ENCODE assay signal across 17 cellular contexts in the genomic region with DNA sequence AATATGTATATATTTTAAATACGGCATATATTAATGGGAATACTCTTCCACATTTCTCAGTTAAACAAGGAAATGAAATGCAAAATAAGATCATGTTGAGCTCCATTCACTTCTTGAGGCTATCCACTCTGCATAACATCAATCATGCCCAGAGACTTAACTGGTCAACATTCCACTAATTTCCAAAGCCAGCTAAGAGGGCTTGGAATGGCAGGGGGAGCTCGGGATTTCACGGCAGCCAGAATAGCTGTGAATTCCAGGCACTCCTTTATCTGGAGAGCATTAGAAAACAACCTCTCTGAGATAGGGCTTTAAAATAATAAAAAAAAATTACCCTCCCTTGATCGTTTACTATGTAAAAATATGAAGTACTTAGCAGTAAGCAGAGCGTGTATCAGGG.
DNase-seq lines count a peak whose midpoint lies in the region; ATAC-seq and TF ChIP-seq lines count a peak whose summit lies in the region.
"Had no signal": no experiment of that assay in that cellular context is flagged by ENCODE, and none has a peak within 500 bp of the region (broad histone marks: within the 10 kb centered on the region; RNA-seq: fewer than 3 reads in every experiment).

No MANE protein-coding gene starts in this region.

- no CpG with 5 or more reads among the region's 5 CpGs for WGBS in mesodermal cell (ENCODE audit: insufficient coverage in 2 of 2), 2 experiments
- WGBS in suprapubic skin, result 73% methylated on average over 5 of the region's 5 CpGs

- H3K4me1 ChIP-seq in mesodermal cell (ENCODE audit: control insufficient read depth, insufficient read depth, low read length, poor library complexity, severe bottlenecking) (peaks cover 27% of the 10 kb centered on the region), upper lobe of right lung (peaks cover 32% of the 10 kb centered on the region), suprapubic skin (no peaks in the 10 kb centered on the region)

- H3K27ac ChIP-seq in mesodermal cell (ENCODE audit: low read depth, low read length, severe bottlenecking) (peak overlapping the region; percentile 86), upper lobe of right lung (no peak overlapping the region), suprapubic skin (no peak overlapping the region)
- H3K27ac ChIP-seq: 22Rv1 had no signal

- H3K9me3 ChIP-seq in mesodermal cell (ENCODE audit: control insufficient read depth, low read length), result peaks cover 10% of the 10 kb centered on the region
- no peaks in the 10 kb centered on the region for H3K9me3 ChIP-seq in upper lobe of right lung
- no peaks in the 10 kb centered on the region for H3K9me3 ChIP-seq in suprapubic skin

- no peak for TF ChIP-seq POLR2A in suprapubic skin (IDR thresholded peaks at IDR 0.05)

- peak; percentile 20 for DNase-seq in NCI-H187 treated with DMSO at 0.1 percent for 48 hours (lab: John Stamatoyannopoulos, UW)
- no peak for DNase-seq in NCI-H187 (lab: John Stamatoyannopoulos, UW)
- DNase-seq in hepatic stellate cell (ENCODE audit: low spot score), result peak; percentile 8
- DNase-seq in upper lobe of right lung, result no peak
- DNase-seq in DMS153 treated with DMSO at 0.1 percent for 48 hours (lab: John Stamatoyannopoulos, UW; ENCODE audit: unreplicated experiment), result no peak
- DNase-seq in suprapubic skin (ENCODE audit: low spot score in 2 of 2), result no peak
- no peak for DNase-seq in NCI-H774 (lab: John Stamatoyannopoulos, UW)
- DNase-seq: activated CD8-positive, alpha-beta T cell treated with anti-CD3 and anti-CD28 coated beads for 36 hours; activated naive CD8-positive, alpha-beta T cell treated with anti-CD3 and anti-CD28 coated beads for 36 hours; CD8-positive, alpha-beta memory T cell; cerebellar nuclear complex; DMS79; immature natural killer cell; SIG-M5 had no signal

- TF ChIP-seq CTCF in upper lobe of right lung (IDR thresholded peaks at IDR 0.05) (no peak), suprapubic skin (IDR thresholded peaks at IDR 0.05) (no peak)

- H3K27me3 ChIP-seq in upper lobe of right lung, result no peaks in the 10 kb centered on the region
- H3K27me3 ChIP-seq in suprapubic skin, result no peaks in the 10 kb centered on the region

- H3K4me3 ChIP-seq in mesodermal cell (ENCODE audit: extremely low read depth, insufficient read depth, low read length, poor library complexity, severe bottlenecking), result no peak overlapping the region
- H3K4me3 ChIP-seq in upper lobe of right lung, result no peak overlapping the region
- no peak overlapping the region for H3K4me3 ChIP-seq in suprapubic skin

- ATAC-seq in upper lobe of right lung, result peak; percentile 55
- ATAC-seq: activated CD4-positive, CD25-positive, alpha-beta regulatory T cell treated with anti-CD3 and anti-CD28 coated beads, Interleukin-2, amount 50 U/mL, for 24 hours; activated CD8-positive, alpha-beta T cell treated with anti-CD3 and anti-CD28 coated beads for 36 hours had no signal

- intact Hi-C loops in upper lobe of right lung (cut with DNase I), result no loop called here

- no peak for TF ChIP-seq EP300 in suprapubic skin (IDR thresholded peaks at IDR 0.05)

- H3K36me3 ChIP-seq in mesodermal cell (ENCODE audit: control insufficient read depth, insufficient read depth, low read length), result peaks cover 12% of the 10 kb centered on the region
- H3K36me3 ChIP-seq in upper lobe of right lung, result peaks cover 97% of the 10 kb centered on the region
- peaks cover 48% of the 10 kb centered on the region for H3K36me3 ChIP-seq in suprapubic skin

Comparison
In these comparisons a context has a peak if more than half of its experiments do, and no peak if none do; other contexts are left out.
1. DNase-seq: peak in NCI-H187 treated with DMSO at 0.1 percent for 48 hours (single experiment) and hepatic stellate cell (single experiment); none in NCI-H187 (0 of 2), upper lobe of right lung (single experiment), DMS153 treated with DMSO at 0.1 percent for 48 hours (single experiment), suprapubic skin (0 of 2) and NCI-H774 (single experiment).